ENCODE assay signal across 1 cellular context in genomic region chr4:108171541-108172230, GRCh38.
TF ChIP-seq lines count a peak whose summit lies in the region.

No MANE protein-coding gene starts in this region.

TF ChIP-seq in HepG2, 621 proteins besides CTCF, POLR2A, EP300 and RAD21 (continued from another document):
- TF ChIP-seq TFAP4 (IDR thresholded peaks at IDR 0.05; ENCODE audit: borderline replicate concordance, low read depth) (no peak), ZBTB3 (CRISPR knock-in tag; IDR thresholded peaks at IDR 0.05; ENCODE audit: borderline replicate concordance, low read depth) (no peak), CERS6 (CRISPR knock-in tag; IDR thresholded peaks at IDR 0.05) (no peak), PHB2 (IDR thresholded peaks at IDR 0.05; ENCODE audit: partially characterized antibody) (no peak), HDAC1 (CRISPR knock-in tag; IDR thresholded peaks at IDR 0.05) (no peak), ZNF7 (CRISPR knock-in tag; IDR thresholded peaks at IDR 0.05) (no peak)
